24 cellular contexts compared by ENCODE assay signal in the genomic region with DNA sequence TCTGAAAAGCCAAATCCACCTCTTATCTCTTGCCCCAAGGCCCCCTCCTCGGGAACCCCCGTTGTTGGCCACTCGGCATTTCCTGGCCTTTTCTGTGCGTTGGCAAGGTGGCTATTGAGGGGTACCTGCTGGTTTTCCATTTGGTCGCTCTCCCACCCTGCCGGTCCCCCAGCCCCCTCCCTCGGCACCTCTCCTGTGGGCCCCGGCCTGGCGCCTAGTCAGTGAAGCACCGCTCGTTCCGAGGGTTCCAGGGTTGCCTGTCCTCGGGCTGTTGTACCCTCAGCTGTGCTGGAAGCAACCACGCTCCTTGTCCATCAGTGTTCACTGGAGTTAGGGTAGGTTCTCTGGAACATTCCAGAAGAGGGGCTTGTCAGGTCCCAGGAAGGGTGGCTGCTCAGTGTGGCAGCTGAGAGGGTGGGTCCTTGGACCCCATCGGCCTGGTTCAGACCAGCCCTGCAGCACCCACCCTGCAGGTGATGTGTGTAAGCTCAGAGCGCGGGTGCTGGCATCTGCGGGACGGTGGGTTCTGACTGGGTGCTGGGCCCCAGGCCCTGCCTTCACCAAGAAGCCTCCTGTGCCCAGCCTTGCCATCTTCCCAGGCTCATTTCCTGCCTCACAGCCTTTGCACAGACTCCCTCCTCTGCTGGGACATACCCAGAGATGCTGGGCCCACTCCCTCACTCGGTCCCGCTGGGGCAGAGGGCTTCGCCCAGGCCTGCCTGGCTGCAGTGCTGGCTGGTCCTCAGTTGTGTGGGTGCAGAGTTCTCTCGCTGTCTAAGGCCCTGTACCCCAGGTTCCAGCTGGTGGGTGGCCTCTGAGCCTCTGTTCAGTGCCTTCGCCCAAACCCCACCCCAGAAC. TPM values are rescaled to one million over a fixed set of nuclear protein-coding genes. Genes with fewer than 3 reads are reported as not detected.
"Had no signal": no experiment of that assay in that cellular context is flagged by ENCODE, and none has a peak within 500 bp of the region (broad histone marks: within the 10 kb centered on the region; RNA-seq: fewer than 3 reads in every experiment).

No MANE protein-coding gene starts in this region.

- H3K36me3 ChIP-seq: ovary had no signal

- H3K27ac Mint-ChIP-seq: activated CD4-positive, alpha-beta memory T cell treated with anti-CD3 and anti-CD28 coated beads for 36 hours; activated naive CD4-positive, alpha-beta T cell treated with anti-CD3 and anti-CD28 coated beads for 36 hours; immature natural killer cell; stimulated activated naive CD8-positive, alpha-beta T cell treated with anti-CD3 and anti-CD28 coated beads, Interleukin-15, amount 100 ng/mL, for 72 hours had no signal

- FAIRE-seq: endothelial cell of umbilical vein had no signal

- H3K27ac ChIP-seq: hepatocyte, left lung, ovary, prostate gland, tibial artery had no signal

- H3K4me1 ChIP-seq: left lung, prostate gland, tibial artery had no signal

- H3K9me3 Mint-ChIP-seq: activated CD4-positive, alpha-beta memory T cell treated with anti-CD3 and anti-CD28 coated beads for 36 hours; activated naive CD4-positive, alpha-beta T cell treated with anti-CD3 and anti-CD28 coated beads for 36 hours; immature natural killer cell; naive thymus-derived CD8-positive, alpha-beta T cell; stimulated activated naive CD8-positive, alpha-beta T cell treated with anti-CD3 and anti-CD28 coated beads, Interleukin-15, amount 100 ng/mL, for 72 hours had no signal

- H3K27me3 ChIP-seq: hepatocyte, left lung, ovary, tibial artery had no signal

- H3K27me3 Mint-ChIP-seq: activated CD4-positive, alpha-beta memory T cell treated with anti-CD3 and anti-CD28 coated beads for 36 hours; naive thymus-derived CD8-positive, alpha-beta T cell; stimulated activated naive CD8-positive, alpha-beta T cell treated with anti-CD3 and anti-CD28 coated beads, Interleukin-15, amount 100 ng/mL, for 72 hours had no signal

- H3K4me3 ChIP-seq: hepatocyte, left lung, lung, ovary, prostate gland, tibial artery had no signal

- H2AFZ ChIP-seq: hepatocyte had no signal

- H3K9me3 ChIP-seq: left lung, ovary, prostate gland, tibial artery had no signal

- H3K4me3 Mint-ChIP-seq: activated CD4-positive, alpha-beta memory T cell treated with anti-CD3 and anti-CD28 coated beads for 36 hours; activated naive CD4-positive, alpha-beta T cell treated with anti-CD3 and anti-CD28 coated beads for 36 hours; immature natural killer cell; naive thymus-derived CD8-positive, alpha-beta T cell; stimulated activated naive CD8-positive, alpha-beta T cell treated with anti-CD3 and anti-CD28 coated beads, Interleukin-15, amount 100 ng/mL, for 72 hours had no signal

- ATAC-seq: esophagus mucosa; left lung; naive thymus-derived CD8-positive, alpha-beta T cell; stimulated activated naive CD8-positive, alpha-beta T cell treated with anti-CD3 and anti-CD28 coated beads, Interleukin-15, amount 100 ng/mL, for 72 hours had no signal

- DNase-seq: activated CD4-positive, alpha-beta memory T cell treated with anti-CD3 and anti-CD28 coated beads for 36 hours; activated CD4-positive, alpha-beta T cell treated with anti-CD3 and anti-CD28 coated beads for 48 hours; activated effector memory CD4-positive, alpha-beta T cell treated with Interleukin-2 at 50 U/mL for 16 hours; activated naive CD4-positive, alpha-beta T cell treated with anti-CD3 and anti-CD28 coated beads for 36 hours; activated T-cell treated with anti-CD3 and anti-CD28 coated beads, Interleukin-2, amount 50 U/mL, for 48 hours; amygdala; dermis blood vessel endothelial cell; effector CD8-positive, alpha-beta T cell; foreskin melanocyte; glutamatergic neuron; immature natural killer cell; kidney glomerular epithelial cell; left lung; naive thymus-derived CD8-positive, alpha-beta T cell; ovary; stimulated activated CD4-positive, alpha-beta T cell treated with anti-CD3 and anti-CD28 coated beads, Interleukin-12 subunit alpha, Interleukin-12 subunit beta, amount 100 ng/mL, for 4 hours; stimulated activated naive CD8-positive, alpha-beta T cell treated with anti-CD3 and anti-CD28 coated beads, Interleukin-15, amount 100 ng/mL, for 72 hours; T-helper 9 cell; tibial artery had no signal

- H3K4me2 ChIP-seq: hepatocyte had no signal

RNA-seq across cellular contexts. Expression of a gene that starts 21.3 kb away (rescaled TPM):
- total RNA-seq: endothelial cell of umbilical vein, left lung had no signal
